In genomic region chr11:116772443-116773202, GRCh38 we compare ENCODE assay signal across 8 cellular contexts. TPM values are rescaled to one million over a fixed set of nuclear protein-coding genes. Genes with fewer than 3 reads are reported as not detected.
A peak's percentile ranks its signal among the peaks of the same experiment; 100 is the strongest.
DNase-seq lines count a peak whose midpoint lies in the region; ATAC-seq lines count a peak whose summit lies in the region.

Gene BUD13, minus strand, starts transcription at chr11:116772987. Its CDS starts 23 bp downstream, at chr11:116772964.

- peak within 1 kb of the TSS; percentile 94 to 99 (median 98) for H3K27ac Mint-ChIP-seq in CD4-positive, alpha-beta memory T cell

- peaks cover 0 to 5% (median 0%) of the 10 kb centered on the region in 8 donors for H3K9me3 Mint-ChIP-seq in CD4-positive, alpha-beta memory T cell

- H3K4me1 ChIP-seq in CD4-positive, alpha-beta memory T cell (ENCODE audit: insufficient read depth, low read length): peaks cover 24% of the 10 kb centered on the region

- H3K36me3 ChIP-seq in CD4-positive, alpha-beta memory T cell (ENCODE audit: insufficient read depth, low read length): peaks cover 2% of the 10 kb centered on the region

- H3K27me3 Mint-ChIP-seq in CD4-positive, alpha-beta memory T cell: no peaks in the 10 kb centered on the region

- H3K27ac ChIP-seq in CD4-positive, alpha-beta memory T cell (ENCODE audit: low read depth, low read length): peak within 1 kb of the TSS; percentile 94

- peaks cover 24 to 47% (median 35%) of the 10 kb centered on the region in 4 donors for H3K4me1 Mint-ChIP-seq in CD4-positive, alpha-beta memory T cell

- POLR2A ChIA-PET in CD4-positive, alpha-beta memory T cell (lab: Charles Lee; ENCODE audit: partially characterized antibody): interaction anchor here (0.5 to 7.7 kb wide), 11 partner anchors 8 to 458 kb away, joined by 3 to 100 read pairs (median 6); partner anchors contain the start of genes APOA5, PAFAH1B2, SIDT2 and SIK3

- peak; percentile 92 to 96 (median 93) for DNase-seq in CD4-positive, alpha-beta memory T cell
- DNase-seq in HK-2 (ENCODE audit: unreplicated experiment): peak; percentile 82
- DNase-seq in NK-92 treated with Interleukin-12 subunit alpha and Interleukin-12 subunit beta, amount 100 ng/mL, for 24 hours (lab: John Stamatoyannopoulos, UW): peak; percentile 85
- peak; percentile 99 for DNase-seq in activated CD8-positive, alpha-beta memory T cell treated with anti-CD3 and anti-CD28 coated beads for 24 hours
- peak; percentile 84 for DNase-seq in effector CD8-positive, alpha-beta T cell (lab: John Stamatoyannopoulos, UW)
- DNase-seq in medulla oblongata (ENCODE audit: extremely low spot score): peak; percentile 86
- peak; percentile 85 for DNase-seq in stimulated activated CD8-positive, alpha-beta memory T cell treated with anti-CD3 and anti-CD28 coated beads, Interleukin-12 subunit alpha, Interleukin-12 subunit beta, amount 100 ng/mL, for 24 hours (ENCODE audit: extremely low read depth)

- H3K9me3 ChIP-seq in CD4-positive, alpha-beta memory T cell (ENCODE audit: control insufficient read depth in 1 of 2, low read length in 2 of 2): no peaks in the 10 kb centered on the region

- peak within 1 kb of the TSS; percentile 97 to 100 (median 98) for H3K4me3 Mint-ChIP-seq in CD4-positive, alpha-beta memory T cell

- peaks cover 16 to 44% of the 10 kb centered on the region in 2 donors for H3K36me3 Mint-ChIP-seq in CD4-positive, alpha-beta memory T cell

- H3K4me3 ChIP-seq in CD4-positive, alpha-beta memory T cell (ENCODE audit: low read length in 2 of 2): peak within 1 kb of the TSS; percentile 71 to 93

- intact Hi-C loops in CD4-positive, alpha-beta memory T cell (cut with micrococcal nuclease): loop anchor here (1.0 to 5.0 kb wide), 6 partner anchors 16 to 458 kb away; partner anchors contain the start of genes SIDT2, SIK3 and ZPR1

- CTCF ChIA-PET in CD4-positive, alpha-beta memory T cell (lab: Charles Lee; ENCODE audit: partially characterized antibody): interaction anchor here (1.5 to 7.3 kb wide), 3 partner anchors 18 to 80 kb away, joined by 3 to 46 read pairs (median 5); partner anchors contain the start of gene APOA5

- peak; percentile 86 for ATAC-seq in GM19452 (IDR thresholded peaks at IDR 0.05; ENCODE audit: unreplicated experiment)

- no peaks in the 10 kb centered on the region for H3K27me3 ChIP-seq in CD4-positive, alpha-beta memory T cell (ENCODE audit: insufficient read depth, low read length)

RNA-seq across cellular contexts. Expression of gene BUD13, which starts in this region (rescaled TPM):
- total RNA-seq in CD4-positive, alpha-beta memory T cell: 10 to 100 TPM; 19.9 to 23.1 TPM
- 10 to 100 TPM in 1 of 2 donors, 1 to 10 TPM in 1; 2.3 to 20.6 TPM for polyA plus RNA-seq in CD4-positive, alpha-beta memory T cell

Comparison
In these comparisons a context has a peak if more than half of its experiments do, and no peak if none do; other contexts are left out.
1. Peak in every context shown above with its lines: DNase-seq, ATAC-seq, H3K4me3 ChIP-seq and H3K27ac ChIP-seq.